8 cellular contexts compared by ENCODE assay signal in genomic region chr7:27031289-27032172, GRCh38.
DNase-seq lines count a peak whose midpoint lies in the region; ATAC-seq and TF ChIP-seq lines count a peak whose summit lies in the region.

No MANE protein-coding gene starts in this region.

- no peak for TF ChIP-seq EP300 in suprapubic skin (IDR thresholded peaks at IDR 0.05)

- no peaks in the 10 kb centered on the region for H3K36me3 ChIP-seq in GM06990 (ENCODE audit: control insufficient read depth, insufficient read depth, low read length)
- H3K36me3 ChIP-seq in HCT116 (ENCODE audit: control insufficient read depth in 1 of 2, insufficient read depth in 2 of 2, low read length in 2 of 2) = no peaks in the 10 kb centered on the region
- no peaks in the 10 kb centered on the region for H3K36me3 ChIP-seq in suprapubic skin

- TF ChIP-seq POLR2A in HCT116 (IDR thresholded peaks at IDR 0.05; ENCODE audit: borderline replicate concordance, extremely low read depth, insufficient read depth, insufficient read length) (no peak), suprapubic skin (IDR thresholded peaks at IDR 0.05) (no peak)

- H3K4me1 ChIP-seq in HCT116 (ENCODE audit: control insufficient read depth in 1 of 2, insufficient read depth in 2 of 2, low read length in 2 of 2) (peaks cover 0 to 13% of the 10 kb centered on the region in 2 experiments; a peak in 2 of 4 replicates), foreskin keratinocyte (peaks cover 5% of the 10 kb centered on the region), suprapubic skin (peaks cover 14% of the 10 kb centered on the region)

- H4K20me1 ChIP-seq in HCT116 (ENCODE audit: insufficient read depth) = no peaks in the 10 kb centered on the region

- no peaks in the 10 kb centered on the region for H3K9me2 ChIP-seq in HCT116 (ENCODE audit: insufficient read depth)

- POLR2A ChIA-PET in HCT116 (lab: Charles Lee) = no interaction called here

- H3K9me3 ChIP-seq in HCT116 (ENCODE audit: control insufficient read depth in 1 of 2, insufficient read depth in 1 of 2, low read depth in 1 of 2, low read length in 2 of 2) (no peaks in the 10 kb centered on the region), suprapubic skin (no peaks in the 10 kb centered on the region)

- no TSS peak for BruUV-seq in HCT116 (replicated peaks; lab: Mats Ljungman, UMichigan)

- DNase-seq in GM06990 (ENCODE audit: extremely low read depth, insufficient read length) = peak; percentile 15
- no peak for DNase-seq in HCT116 (ENCODE audit: low read depth, low spot score)
- DNase-seq in OCI-M1 (lab: John Stamatoyannopoulos, UW) = peak; percentile 79
- peak; percentile 42 to 60 for DNase-seq in foreskin keratinocyte
- DNase-seq in suprapubic skin (ENCODE audit: low spot score in 2 of 2) = no peak
- no peak for DNase-seq in posterior vena cava (ENCODE audit: low spot score)
- no peak for DNase-seq in dedifferentiated amniotic fluid mesenchymal stem cell (ENCODE audit: extremely low spot score)
- DNase-seq in NCI-H2107 treated with DMSO at 0.1 percent for 48 hours (lab: John Stamatoyannopoulos, UW; ENCODE audit: unreplicated experiment) = no peak

- RAD21 ChIA-PET in HCT116 (lab: Charles Lee; ENCODE audit: low non-redundant PET in 1 of 2, low total read pairs in 2 of 2, uncharacterized antibody in 2 of 2, unreplicated experiment in 2 of 2) = interaction anchor here in 1 of 2 experiments (0.6 to 0.7 kb wide), 2 partner anchors 58 to 92 kb away, joined by 3 read pairs; no protein-coding TSS in a partner anchor

- H3K4me2 ChIP-seq in HCT116 (ENCODE audit: low read length) = peak overlapping the region; percentile 29

- H3K27me3 ChIP-seq in GM06990 (replicated peaks; ENCODE audit: control insufficient read depth, insufficient read depth, low read length) (no peaks in the 10 kb centered on the region), HCT116 (ENCODE audit: insufficient read depth, low read length) (no peaks in the 10 kb centered on the region), foreskin keratinocyte (no peaks in the 10 kb centered on the region), suprapubic skin (no peaks in the 10 kb centered on the region)

- no peak for TF ChIP-seq RAD21 in HCT116 (IDR thresholded peaks at IDR 0.05; ENCODE audit: low read depth)

- H3K79me2 ChIP-seq in HCT116 (ENCODE audit: insufficient read depth, low read length) = no peaks in the 10 kb centered on the region

- H3K27ac ChIP-seq in HCT116 (ENCODE audit: low read depth, low read length) (no peak overlapping the region), foreskin keratinocyte (peak overlapping the region; percentile 36), suprapubic skin (peak overlapping the region; percentile 1)

- H3K4me3 ChIP-seq in GM06990 (replicated peaks; ENCODE audit: low read depth, low read length) (no peak overlapping the region), HCT116 (replicated peaks in 1 of 2; ENCODE audit: low read depth in 1 of 2, low read length in 2 of 2) (no peak overlapping the region), suprapubic skin (no peak overlapping the region)

- ATAC-seq in HCT116 (no peak), foreskin keratinocyte (peak; percentile 38)

- peak overlapping the region; percentile 69 for H2AFZ ChIP-seq in HCT116 (ENCODE audit: low read depth, low read length, poor library complexity, severe bottlenecking)

- TF ChIP-seq CTCF in GM06990 (IDR thresholded peaks at IDR 0.05; ENCODE audit: insufficient read depth, low read length, poor library complexity, severe bottlenecking) (no peak), HCT116 (IDR thresholded peaks at IDR 0.05 in 2 of 3, conservative IDR thresholded peaks at IDR 0.05 in 1 of 3; ENCODE audit: borderline replicate concordance in 1 of 3, insufficient read depth in 1 of 3, low read depth in 2 of 3, low read length in 2 of 3) (no peak), foreskin keratinocyte (conservative IDR thresholded peaks at IDR 0.05) (no peak), suprapubic skin (IDR thresholded peaks at IDR 0.05) (no peak)

- CTCF ChIA-PET in HCT116 (lab: Charles Lee) = no interaction called here

- H3K9ac ChIP-seq in HCT116 (ENCODE audit: low read length) = no peak overlapping the region

- 78% methylated on average over 8 of the region's 8 CpGs for WGBS in suprapubic skin

- intact Hi-C loops in HCT116 (cut with micrococcal nuclease) (no loop called here), posterior vena cava (cut with DNase I) (loop anchor here in 1 of 2 donors (10.0 kb wide), 2 partner anchors 63 to 93 kb away; partner anchors contain the start of gene HOXA1)

TF ChIP-seq in HCT116, 20 proteins besides CTCF, POLR2A, EP300 and RAD21:
- no peak for TF ChIP-seq ZNF274 (IDR thresholded peaks at IDR 0.05; ENCODE audit: low read depth, low read length)
- no peak for TF ChIP-seq YY1 (IDR thresholded peaks at IDR 0.05; ENCODE audit: extremely low read depth, insufficient replicate concordance, low read depth, low read length)
- TF ChIP-seq EGR1 (IDR thresholded peaks at IDR 0.05; ENCODE audit: low read depth) = no peak
- TF ChIP-seq TCF7L2 (IDR thresholded peaks at IDR 0.05; ENCODE audit: borderline replicate concordance, extremely low read depth, insufficient read depth, insufficient read length) = no peak
- no peak for TF ChIP-seq FOSL1 (IDR thresholded peaks at IDR 0.05; ENCODE audit: low read depth)
- TF ChIP-seq CEBPB (IDR thresholded peaks at IDR 0.05; ENCODE audit: low read depth) = no peak
- TF ChIP-seq JUND (IDR thresholded peaks at IDR 0.05) = no peak
- no peak for TF ChIP-seq SIN3A (IDR thresholded peaks at IDR 0.05; ENCODE audit: low read depth)
- TF ChIP-seq REST (IDR thresholded peaks at IDR 0.05; ENCODE audit: low read depth) = no peak
- no peak for TF ChIP-seq CBX3 (IDR thresholded peaks at IDR 0.05; ENCODE audit: low read depth)
- TF ChIP-seq, protein P1, sequence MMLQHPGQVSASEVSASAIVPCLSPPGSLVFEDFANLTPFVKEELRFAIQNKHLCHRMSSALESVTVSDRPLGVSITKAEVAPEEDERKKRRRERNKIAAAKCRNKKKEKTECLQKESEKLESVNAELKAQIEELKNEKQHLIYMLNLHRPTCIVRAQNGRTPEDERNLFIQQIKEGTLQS (IDR thresholded peaks at IDR 0.05) = no peak
- no peak for TF ChIP-seq ZBTB33 (IDR thresholded peaks at IDR 0.05; ENCODE audit: extremely low read depth, insufficient replicate concordance, low read length)
TF ChIP-seq in HCT116: peak in this region for 0.

Comparison
In these comparisons a context has a peak if more than half of its experiments do, and no peak if none do; other contexts are left out.
1. DNase-seq: peak in GM06990 (single experiment), OCI-M1 (single experiment) and foreskin keratinocyte (2 of 2); none in HCT116 (single experiment), suprapubic skin (0 of 2), posterior vena cava (single experiment), dedifferentiated amniotic fluid mesenchymal stem cell (single experiment) and NCI-H2107 treated with DMSO at 0.1 percent for 48 hours (single experiment).